ENCODE assay signal across 18 cellular contexts in the genomic region with DNA sequence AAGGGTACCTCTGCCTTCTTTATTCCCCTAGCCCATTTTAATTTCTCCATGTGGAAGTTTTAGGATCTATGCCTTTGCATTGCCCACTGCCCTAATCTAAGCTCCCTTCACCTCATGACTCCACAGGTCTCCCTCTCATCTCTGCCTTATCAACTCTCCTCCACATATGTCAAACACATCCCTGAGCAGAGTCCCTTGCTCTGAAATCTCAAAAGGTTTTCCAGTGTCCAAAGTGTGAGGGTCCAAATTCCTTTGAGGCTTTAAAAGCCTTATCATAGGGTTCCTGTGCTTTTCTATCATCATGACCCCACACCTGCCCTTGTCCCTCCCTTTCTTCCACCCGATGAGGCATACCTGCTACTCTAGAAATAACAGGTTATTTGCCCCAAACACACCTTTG.
"Had no signal": no experiment of that assay in that cellular context is flagged by ENCODE, and none has a peak within 500 bp of the region (broad histone marks: within the 10 kb centered on the region; RNA-seq: fewer than 3 reads in every experiment).

No MANE protein-coding gene starts in this region.

- H2AFZ ChIP-seq: neural progenitor cell, parathyroid adenoma had no signal

- H3K4me2 ChIP-seq: neural progenitor cell had no signal

- H3K9ac ChIP-seq: neural progenitor cell, parathyroid adenoma had no signal

- H3K4me1 ChIP-seq: parathyroid adenoma had no signal

- H3K27me3 Mint-ChIP-seq: dendritic cell treated with granulocyte-macrophage colony-stimulating factor and Interleukin-4, amounts not matched to agents 40 ng/mL and 50 ng/mL, for 4 days; naive thymus-derived CD8-positive, alpha-beta T cell; stimulated activated naive B cell treated with anti-CD40 and anti-IgM and Interleukin-4, amounts not matched to agents 10 μg/mL and 1 μg/mL and 100 μg/mL, for 72 hours had no signal

- H3K27me3 ChIP-seq: esophagus squamous epithelium, neural progenitor cell, stomach, transverse colon had no signal

- H3K36me3 ChIP-seq: neural progenitor cell, prostate gland, thoracic aorta had no signal

- H3K27ac Mint-ChIP-seq: dendritic cell treated with granulocyte-macrophage colony-stimulating factor and Interleukin-4, amounts not matched to agents 40 ng/mL and 50 ng/mL, for 4 days; neural progenitor cell; stimulated activated naive B cell treated with anti-CD40 and anti-IgM and Interleukin-4, amounts not matched to agents 10 μg/mL and 1 μg/mL and 100 μg/mL, for 72 hours had no signal

- H3K4me3 Mint-ChIP-seq: dendritic cell treated with granulocyte-macrophage colony-stimulating factor and Interleukin-4, amounts not matched to agents 40 ng/mL and 50 ng/mL, for 4 days; naive thymus-derived CD8-positive, alpha-beta T cell; neural progenitor cell; stimulated activated naive B cell treated with anti-CD40 and anti-IgM and Interleukin-4, amounts not matched to agents 10 μg/mL and 1 μg/mL and 100 μg/mL, for 72 hours had no signal

- ATAC-seq: left colon; naive thymus-derived CD8-positive, alpha-beta T cell; sciatic nerve; stimulated activated naive B cell treated with anti-CD40 and anti-IgM and Interleukin-4, amounts not matched to agents 10 μg/mL and 1 μg/mL and 100 μg/mL, for 72 hours had no signal

- H3K9me3 ChIP-seq: esophagus squamous epithelium, prostate gland, stomach, thoracic aorta, transverse colon had no signal

- H3K9me3 Mint-ChIP-seq: dendritic cell treated with granulocyte-macrophage colony-stimulating factor and Interleukin-4, amounts not matched to agents 40 ng/mL and 50 ng/mL, for 4 days; naive thymus-derived CD8-positive, alpha-beta T cell; neural progenitor cell; stimulated activated naive B cell treated with anti-CD40 and anti-IgM and Interleukin-4, amounts not matched to agents 10 μg/mL and 1 μg/mL and 100 μg/mL, for 72 hours had no signal

- FAIRE-seq: colon had no signal

- DNase-seq: esophagus squamous epithelium; naive thymus-derived CD8-positive, alpha-beta T cell; occipital lobe; retina; stimulated activated CD4-positive, alpha-beta T cell treated with anti-CD3 and anti-CD28 coated beads, Interleukin-4, amount 100 ng/mL, for 1 hour; stimulated activated CD8-positive, alpha-beta memory T cell treated with anti-CD3 and anti-CD28 coated beads, Interleukin-4, amount 100 ng/mL, for 48 hours; stimulated activated naive B cell treated with anti-CD40 and anti-IgM and Interleukin-4, amounts not matched to agents 10 μg/mL and 1 μg/mL and 100 μg/mL, for 72 hours; stomach; transverse colon had no signal

- H3K4me3 ChIP-seq: esophagus squamous epithelium, neural progenitor cell, prostate gland, smooth muscle cell, stomach, thoracic aorta, transverse colon had no signal

- H3K79me2 ChIP-seq: parathyroid adenoma had no signal

- H3K27ac ChIP-seq: esophagus squamous epithelium, neural progenitor cell, parathyroid adenoma, prostate gland, stomach, transverse colon had no signal
